ENCODE assay signal across 8 cellular contexts in genomic region chr1:230167419-230167852, GRCh38.
DNase-seq lines count a peak whose midpoint lies in the region; ATAC-seq and TF ChIP-seq lines count a peak whose summit lies in the region.

No MANE protein-coding gene starts in this region.

- H4K5ac ChIP-seq in IMR-90 (ENCODE audit: low read depth, low read length) = no peak overlapping the region

- H3K4me3 ChIP-seq in IMR-90 (ENCODE audit: insufficient read depth, low read depth, low read length) (no peak overlapping the region), SU-DHL-6 (ENCODE audit: insufficient read depth, low read length, poor library complexity, severe bottlenecking) (no peak overlapping the region), brain microvascular endothelial cell (ENCODE audit: low read depth, low read length) (no peak overlapping the region), left lung (no peak overlapping the region), thyroid gland (replicated peaks in 1 of 3) (no peak overlapping the region)

- no peak overlapping the region for H2BK120ac ChIP-seq in IMR-90 (ENCODE audit: low read depth, low read length)

- H4K20me1 ChIP-seq in IMR-90 (ENCODE audit: insufficient read depth, low read length) = peaks cover 53% of the 10 kb centered on the region
- H4K20me1 ChIP-seq in SU-DHL-6 (ENCODE audit: low read depth, low read length) = no peaks in the 10 kb centered on the region

- no peaks in the 10 kb centered on the region for H3K9me3 ChIP-seq in IMR-90 (ENCODE audit: control insufficient read depth, insufficient read depth, low read length)
- no peaks in the 10 kb centered on the region for H3K9me3 ChIP-seq in SU-DHL-6 (ENCODE audit: insufficient read depth, low read length)
- no peaks in the 10 kb centered on the region for H3K9me3 ChIP-seq in left lung
- no peaks in the 10 kb centered on the region for H3K9me3 ChIP-seq in thyroid gland

- no peak overlapping the region for H3K56ac ChIP-seq in IMR-90 (ENCODE audit: extremely low read depth, insufficient read depth, low read length)

- TF ChIP-seq CTCF in IMR-90 (conservative IDR thresholded peaks at IDR 0.05; ENCODE audit: low read depth, low read length) (peak; percentile 48), SU-DHL-6 (IDR thresholded peaks at IDR 0.05; ENCODE audit: insufficient read depth, low read length, poor library complexity, severe bottlenecking) (peak; percentile 71), brain microvascular endothelial cell (IDR thresholded peaks at IDR 0.05; ENCODE audit: low read depth, low read length, missing control alignments) (peak; percentile 79), left lung (IDR thresholded peaks at IDR 0.05) (peak; percentile 62 to 81), thyroid gland (IDR thresholded peaks at IDR 0.05) (peak; percentile 29 to 65 (median 56))

- H4K8ac ChIP-seq in IMR-90 (ENCODE audit: low read depth in 2 of 2, low read length in 2 of 2) = no peak overlapping the region

- no peak for ATAC-seq in IMR-90 (ENCODE audit: low read depth)
- peak; percentile 85 for ATAC-seq in left lung
- no peak for ATAC-seq in GM21619 (IDR thresholded peaks at IDR 0.05; ENCODE audit: unreplicated experiment)

- H3K14ac ChIP-seq in IMR-90 (replicated peaks; ENCODE audit: low read depth, low read length) = no peak overlapping the region

- H3K9me2 ChIP-seq in SU-DHL-6 (replicated peaks; ENCODE audit: insufficient read depth, low read length) = no peaks in the 10 kb centered on the region

- no peak overlapping the region for H3K9ac ChIP-seq in IMR-90 (ENCODE audit: low read depth, low read length)
- H3K9ac ChIP-seq in SU-DHL-6 (ENCODE audit: low read length) = no peak overlapping the region

- intact Hi-C loops in IMR-90 (cut with micrococcal nuclease) = loop anchor here (2.0 kb wide), 1 partner anchor 97 kb away; no protein-coding TSS in a partner anchor
- intact Hi-C loops in left lung (cut with DNase I) = no loop called here
- intact Hi-C loops in thyroid gland (cut with DNase I) = no loop called here

- H3K4me2 ChIP-seq in IMR-90 (ENCODE audit: low read depth, low read length) (no peak overlapping the region), SU-DHL-6 (ENCODE audit: low read depth, low read length, poor library complexity, severe bottlenecking) (no peak overlapping the region)

- H2BK20ac ChIP-seq in IMR-90 (ENCODE audit: low read depth, low read length) = no peak overlapping the region

- no peak overlapping the region for H2AK9ac ChIP-seq in IMR-90 (replicated peaks; ENCODE audit: low read depth, low read length, poor library complexity)

- BruUV-seq in IMR-90 (replicated peaks; lab: Mats Ljungman, UMichigan) = no TSS peak

- H4K91ac ChIP-seq in IMR-90 (ENCODE audit: insufficient read depth, low read depth, low read length) = no peak overlapping the region

- no peak overlapping the region for H2BK5ac ChIP-seq in IMR-90 (ENCODE audit: low read depth, low read length, poor library complexity, severe bottlenecking)

- dilution Hi-C loops in IMR-90 (cut with HindIII; ENCODE audit: low sequenced_read_pairs, unreplicated experiment) = no loop called here

- TF ChIP-seq POLR2A in IMR-90 (IDR thresholded peaks at IDR 0.05; ENCODE audit: low read depth, low read length) (no peak), thyroid gland (IDR thresholded peaks at IDR 0.05) (no peak)

- H3K27me3 ChIP-seq in IMR-90 (ENCODE audit: control insufficient read depth, insufficient read depth, low read length) (no peaks in the 10 kb centered on the region), SU-DHL-6 (ENCODE audit: low read length) (no peaks in the 10 kb centered on the region), brain microvascular endothelial cell (replicated peaks) (no peaks in the 10 kb centered on the region), left lung (no peaks in the 10 kb centered on the region), thyroid gland (no peaks in the 10 kb centered on the region)

- in situ Hi-C loops in IMR-90 (cut with MboI; ENCODE audit: low sequenced_read_pairs) = no loop called here
- in situ Hi-C loops in brain microvascular endothelial cell (cut with HindIII; ENCODE audit: low pct_ligation_motif_present, low sequenced_read_pairs) = no loop called here

- TF ChIP-seq RAD21 in IMR-90 (IDR thresholded peaks at IDR 0.05; ENCODE audit: low read length) = peak; percentile 67

- H3K79me1 ChIP-seq in IMR-90 (ENCODE audit: low read depth in 1 of 2, low read length in 2 of 2) = peaks cover 48 to 69% of the 10 kb centered on the region in 2 experiments

- H3K27ac ChIP-seq in IMR-90 (ENCODE audit: insufficient read depth, low read length) (no peak overlapping the region), SU-DHL-6 (ENCODE audit: low read depth, low read length) (no peak overlapping the region), brain microvascular endothelial cell (no peak overlapping the region), left lung (no peak overlapping the region), thyroid gland (no peak overlapping the region)

- CTCF ChIA-PET in IMR-90 (lab: Yijun Ruan, JAX) = no interaction called here

- peak overlapping the region; percentile 19 for H2AFZ ChIP-seq in IMR-90 (replicated peaks; ENCODE audit: low read length, poor library complexity)
- H2AFZ ChIP-seq in SU-DHL-6 (ENCODE audit: low read depth, low read length, severe bottlenecking) = no peak overlapping the region

- H3F3A ChIP-seq in SU-DHL-6 (ENCODE audit: insufficient read depth) = no peaks in the 10 kb centered on the region

- no peak overlapping the region for H2AK5ac ChIP-seq in IMR-90 (ENCODE audit: low read depth, low read length)

- peak; percentile 30 for DNase-seq in NCI-H2196 (lab: John Stamatoyannopoulos, UW; ENCODE audit: unreplicated experiment)
- no peak for DNase-seq in NCI-H2196 treated with DMSO at 0.1 percent for 48 hours (lab: John Stamatoyannopoulos, UW; ENCODE audit: unreplicated experiment)
- DNase-seq in IMR-90 = peak; percentile 62
- DNase-seq in brain microvascular endothelial cell = peak; percentile 28
- no peak for DNase-seq in left lung
- DNase-seq in thyroid gland = peak in 1 of 2 donors; percentile 14

- H3K36me3 ChIP-seq in IMR-90 (ENCODE audit: control insufficient read depth, insufficient read depth, low read length) (no peaks in the 10 kb centered on the region), SU-DHL-6 (ENCODE audit: low read length) (no peaks in the 10 kb centered on the region), brain microvascular endothelial cell (replicated peaks) (no peaks in the 10 kb centered on the region), left lung (no peaks in the 10 kb centered on the region), thyroid gland (no peaks in the 10 kb centered on the region)

- H3K4ac ChIP-seq in IMR-90 (ENCODE audit: low read depth, low read length) = no peak overlapping the region

- POLR2A ChIA-PET in IMR-90 (lab: Charles Lee; ENCODE audit: unreplicated experiment) = no interaction called here

- H3K23ac ChIP-seq in IMR-90 (ENCODE audit: low read depth, low read length) = no peak overlapping the region

- no CpG with 5 or more reads among the region's 12 CpGs for WGBS in IMR-90 (ENCODE audit: extremely low coverage in 2 of 2, insufficient read length in 1 of 2), 2 experiments
- WGBS in thyroid gland, 2 donors = 68 to 78% methylated on average over 12 of the region's 12 CpGs

- H2BK15ac ChIP-seq in IMR-90 (ENCODE audit: low read depth, low read length) = no peak overlapping the region

- no peak overlapping the region for H3K18ac ChIP-seq in IMR-90 (ENCODE audit: low read depth, low read length)

- H3K79me2 ChIP-seq in SU-DHL-6 (ENCODE audit: insufficient read depth, low read length) = no peaks in the 10 kb centered on the region

- H3K4me1 ChIP-seq in IMR-90 (ENCODE audit: control insufficient read depth, insufficient read depth, low read length) = peaks cover 16% of the 10 kb centered on the region
- peaks cover 5 to 22% of the 10 kb centered on the region in 2 donors for H3K4me1 ChIP-seq in left lung
- H3K4me1 ChIP-seq in thyroid gland = peaks cover 0 to 10% of the 10 kb centered on the region in 2 donors

- peaks cover 20% of the 10 kb centered on the region for H3K9me1 ChIP-seq in IMR-90 (ENCODE audit: insufficient read depth, low read length)

TF ChIP-seq in IMR-90, 13 proteins besides CTCF, POLR2A, EP300 and RAD21:
- TF ChIP-seq RFX5 (IDR thresholded peaks at IDR 0.05; ENCODE audit: low read depth, low read length) (no peak), SMC3 (IDR thresholded peaks at IDR 0.05; ENCODE audit: low read depth, low read length) (peak; percentile 50)

Comparison
In these comparisons a context has a peak if more than half of its experiments do, and no peak if none do; other contexts are left out.
1. DNase-seq: peak in NCI-H2196 (single experiment), IMR-90 (single experiment) and brain microvascular endothelial cell (single experiment); none in NCI-H2196 treated with DMSO at 0.1 percent for 48 hours (single experiment) and left lung (0 of 2).
2. Peak in every context shown above with its lines, with median percentiles within 50 percentile points of each other: CTCF ChIP-seq.